9 cellular contexts compared by ENCODE assay signal in genomic region chr14:99342906-99343305, GRCh38.
"Had no signal": no experiment of that assay in that cellular context is flagged by ENCODE, and none has a peak within 500 bp of the region (broad histone marks: within the 10 kb centered on the region; RNA-seq: fewer than 3 reads in every experiment).

No MANE protein-coding gene starts in this region.

- H3K36me3 ChIP-seq: HAP-1 had no signal

- ATAC-seq: HCT116, HepG2 had no signal

- H3K4me3 ChIP-seq: GM23248, HAP-1 had no signal

- H3K4me3 Mint-ChIP-seq: HFFc6, IgD-negative memory B cell had no signal

- H3K36me3 Mint-ChIP-seq: IgD-negative memory B cell had no signal

- H3K4me1 Mint-ChIP-seq: IgD-negative memory B cell had no signal

- H3K4me1 ChIP-seq: HAP-1 had no signal

- H3K27ac ChIP-seq: GM23248, HL-60 had no signal

- H3K27ac Mint-ChIP-seq: HFFc6, IgD-negative memory B cell had no signal

- H2AFZ ChIP-seq: GM23248 had no signal

- H3K9ac ChIP-seq: GM23248 had no signal

- DNase-seq: GM23248, GOT3, H7, HFFc6 had no signal

- FAIRE-seq: HepG2 had no signal
